ENCODE assay signal across 9 cellular contexts in the genomic region with DNA sequence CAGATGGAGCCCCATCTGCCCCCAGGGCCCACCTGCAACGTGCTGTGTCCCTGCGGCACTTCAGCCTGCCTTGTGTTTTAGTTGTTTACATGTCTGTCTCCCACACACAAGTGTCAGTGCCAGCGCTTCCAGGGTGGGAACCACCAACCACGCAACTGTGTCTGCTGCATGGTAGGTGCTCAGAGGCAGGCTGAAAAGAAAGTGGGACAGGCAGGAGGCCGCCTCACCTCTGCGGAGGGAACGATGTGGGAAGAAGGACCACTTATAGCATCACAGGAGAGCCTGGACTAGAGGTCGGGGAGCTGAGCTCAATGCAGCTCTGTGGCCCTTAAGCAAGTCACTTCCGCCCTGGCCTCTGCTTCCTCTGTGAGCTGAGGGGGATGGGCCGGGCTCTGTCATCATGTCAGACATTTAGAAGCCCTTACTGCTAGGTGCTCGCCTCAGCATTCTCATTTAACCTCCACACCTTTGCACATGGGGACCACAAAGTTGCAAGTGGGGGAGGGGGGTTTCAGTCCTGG. TPM values are rescaled to one million over a fixed set of nuclear protein-coding genes. Genes with fewer than 3 reads are reported as not detected.
A peak's percentile ranks its signal among the peaks of the same experiment; 100 is the strongest.
DNase-seq lines count a peak whose midpoint lies in the region; ATAC-seq and TF ChIP-seq lines count a peak whose summit lies in the region.
"Had no signal": no experiment of that assay in that cellular context is flagged by ENCODE, and none has a peak within 500 bp of the region (broad histone marks: within the 10 kb centered on the region; RNA-seq: fewer than 3 reads in every experiment).

No MANE protein-coding gene starts in this region.

- H3K9ac ChIP-seq in neuronal stem cell (ENCODE audit: low read depth, low read length, poor library complexity), result no peak overlapping the region

- H3K14ac ChIP-seq in neuronal stem cell (ENCODE audit: low read length), result no peak overlapping the region

- peaks cover 4% of the 10 kb centered on the region for H3K79me1 ChIP-seq in neuronal stem cell (ENCODE audit: low read depth, low read length)

- H2AK5ac ChIP-seq in neuronal stem cell (ENCODE audit: low read depth, low read length), result no peak overlapping the region

- TF ChIP-seq CTCF in 22Rv1 (IDR thresholded peaks at IDR 0.05), result no peak
- no peak for TF ChIP-seq CTCF in transverse colon (IDR thresholded peaks at IDR 0.05)

- no peak overlapping the region for H2BK120ac ChIP-seq in neuronal stem cell (ENCODE audit: low read depth, low read length)

- H3K27me3 ChIP-seq in neuronal stem cell (ENCODE audit: control insufficient read depth in 3 of 3, insufficient read depth in 3 of 3, low read depth in 1 of 3, low read length in 3 of 3) (no peaks in the 10 kb centered on the region), transverse colon (no peaks in the 10 kb centered on the region)
- H3K27me3 ChIP-seq: thyroid gland had no signal

- no peak overlapping the region for H2BK15ac ChIP-seq in neuronal stem cell (ENCODE audit: low read length)

- H3K4me3 ChIP-seq in neuronal stem cell (ENCODE audit: low read length in 2 of 2) (peak overlapping the region in 1 of 2 donors; percentile 23), transverse colon (no peak overlapping the region)
- H3K4me3 ChIP-seq: thyroid gland had no signal

- peak overlapping the region; percentile 62 for H3K23ac ChIP-seq in neuronal stem cell (ENCODE audit: low read depth, low read length, poor library complexity)

- H3K18ac ChIP-seq in neuronal stem cell (ENCODE audit: low read length), result peak overlapping the region; percentile 2

- DNase-seq in neuronal stem cell (ENCODE audit: low spot score) (no peak), transverse colon (peak; percentile 67), NCI-H2029 (lab: John Stamatoyannopoulos, UW) (no peak), NCI-H187 treated with DMSO at 0.1 percent for 48 hours (lab: John Stamatoyannopoulos, UW) (no peak)

- H3K4me1 ChIP-seq in neuronal stem cell (ENCODE audit: control insufficient read depth in 2 of 2, insufficient read depth in 1 of 2, low read depth in 1 of 2, low read length in 2 of 2) (peaks cover 7 to 17% of the 10 kb centered on the region in 2 donors), transverse colon (peaks cover 25 to 69% (median 41%) of the 10 kb centered on the region in 4 donors)

- no peak overlapping the region for H4K8ac ChIP-seq in neuronal stem cell (ENCODE audit: low read depth, low read length)

- H3K27ac ChIP-seq in 22Rv1, result peak overlapping the region; percentile 100
- H3K27ac ChIP-seq in cingulate gyrus (ENCODE audit: low read depth, low read length), result peak overlapping the region; percentile 29
- H3K27ac ChIP-seq in neuronal stem cell (replicated peaks; ENCODE audit: low read length), result peak overlapping the region; percentile 23
- H3K27ac ChIP-seq in transverse colon, result peak overlapping the region; percentile 44 to 76 (median 62)

- peak; percentile 58 for ATAC-seq in HG02759 (IDR thresholded peaks at IDR 0.05; ENCODE audit: unreplicated experiment)
- ATAC-seq in activated CD4-positive, CD25-positive, alpha-beta regulatory T cell treated with anti-CD3 and anti-CD28 coated beads, Interleukin-2, amount 50 U/mL, for 24 hours, result peak; percentile 96 to 97

- H4K91ac ChIP-seq in neuronal stem cell (ENCODE audit: low read depth, low read length, poor library complexity), result no peak overlapping the region

- TF ChIP-seq EP300 in transverse colon (IDR thresholded peaks at IDR 0.05; ENCODE audit: low read depth), result no peak

- no peak overlapping the region for H3K4ac ChIP-seq in neuronal stem cell (ENCODE audit: low read length)

- intact Hi-C loops in transverse colon (cut with DNase I; ENCODE audit: low total_unique reads), result no loop called here

- peak; percentile 20 for TF ChIP-seq POLR2A in transverse colon (IDR thresholded peaks at IDR 0.05)

- H2BK5ac ChIP-seq in neuronal stem cell (ENCODE audit: low read length), result no peak overlapping the region

- no peak overlapping the region for H2AFZ ChIP-seq in neuronal stem cell (ENCODE audit: low read length)

- H3K36me3 ChIP-seq in neuronal stem cell (replicated peaks in 1 of 2; ENCODE audit: control insufficient read depth in 2 of 2, insufficient read depth in 2 of 2, low read length in 2 of 2) (no peaks in the 10 kb centered on the region), transverse colon (no peaks in the 10 kb centered on the region)
- H3K36me3 ChIP-seq: thyroid gland had no signal

- H3K4me2 ChIP-seq in neuronal stem cell (ENCODE audit: insufficient read depth, low read length, poor library complexity, severe bottlenecking), result no peak overlapping the region

- in situ Hi-C loops in transverse colon (cut with MboI; ENCODE audit: low pct_ligation_motif_present in 1 of 4, low pct_unique_long_range_greater_than_20kb in 1 of 4, low sequenced_read_pairs in 3 of 4), result no loop called here

- H2BK12ac ChIP-seq in neuronal stem cell (ENCODE audit: low read length), result no peak overlapping the region

- no CpG with 5 or more reads among the region's 11 CpGs for WGBS in neuronal stem cell (ENCODE audit: extremely low coverage in 2 of 2, insufficient read length in 2 of 2, insufficient replicate concordance in 1 of 2), 2 donors
- 41% methylated on average over 11 of the region's 11 CpGs; no CpG with 5 or more reads in 1 of the 2 donors for WGBS in transverse colon (ENCODE audit: low coverage in 1 of 2), 2 donors

- no peaks in the 10 kb centered on the region for H3K9me3 ChIP-seq in neuronal stem cell (replicated peaks in 1 of 2; ENCODE audit: control insufficient read depth in 2 of 2, insufficient read depth in 1 of 2, low read depth in 1 of 2, low read length in 2 of 2)
- no peaks in the 10 kb centered on the region for H3K9me3 ChIP-seq in transverse colon
- H3K9me3 ChIP-seq: thyroid gland had no signal

RNA-seq across cellular contexts. Expression of a gene that starts 17.8 kb away (rescaled TPM):
- 9.4 TPM for polyA plus RNA-seq in neuronal stem cell (2013, experiment 1 of 2)
- polyA plus RNA-seq in neuronal stem cell (2013, experiment 2 of 2), result 9.4 TPM
- 100 to 1,000 TPM in 2 of 4 donors, 10 to 100 TPM in 2; 17.9 to 140 (median 101) TPM for total RNA-seq in transverse colon

Comparison
In these comparisons a context has a peak if more than half of its experiments do, and no peak if none do; other contexts are left out.
1. H3K27ac ChIP-seq: peak in every context shown above with its lines; median percentile 100 in 22Rv1; 62 in transverse colon; 29 in cingulate gyrus; 23 in neuronal stem cell.